In genomic region chr2:225041210-225041870, GRCh38 we compare ENCODE assay signal across 8 cellular contexts. TPM values are rescaled to one million over a fixed set of nuclear protein-coding genes. Genes with fewer than 3 reads are reported as not detected.
DNase-seq lines count a peak whose midpoint lies in the region; ATAC-seq and TF ChIP-seq lines count a peak whose summit lies in the region.

No MANE protein-coding gene starts in this region.

- H3K27ac Mint-ChIP-seq in activated CD4-positive, alpha-beta memory T cell treated with anti-CD3 and anti-CD28 coated beads for 36 hours: peak overlapping the region; percentile 96
- H3K27ac Mint-ChIP-seq in endothelial cell (ENCODE audit: unreplicated experiment) (no peak overlapping the region), naive B cell (peak overlapping the region; percentile 96 to 99 (median 98))
- peak overlapping the region; percentile 99 for H3K27ac Mint-ChIP-seq in stimulated activated naive B cell treated with anti-CD40 and anti-IgM and Interleukin-4, amounts not matched to agents 10 μg/mL and 1 μg/mL and 100 μg/mL, for 72 hours

- ATAC-seq in GM21723 (IDR thresholded peaks at IDR 0.05; ENCODE audit: unreplicated experiment) (peak; percentile 66), naive B cell (ENCODE audit: low read depth in 2 of 2) (peak; percentile 83)
- ATAC-seq in stimulated activated naive B cell treated with anti-CD40 and anti-IgM and Interleukin-4, amounts not matched to agents 10 μg/mL and 1 μg/mL and 100 μg/mL, for 72 hours (replicated peaks): peak; percentile 79 to 81

- POLR2A ChIA-PET in activated CD4-positive, alpha-beta memory T cell treated with anti-CD3 and anti-CD28 coated beads for 36 hours (lab: Charles Lee): interaction anchor here (0.6 to 3.1 kb wide), 12 partner anchors 12 to 1794 kb away, joined by 3 to 15 read pairs (median 6); partner anchors contain the start of gene RHBDD1

- CTCF ChIA-PET in activated CD4-positive, alpha-beta memory T cell treated with anti-CD3 and anti-CD28 coated beads for 36 hours (lab: Charles Lee): interaction anchor here (1.2 to 1.5 kb wide), 3 partner anchors 12 to 39 kb away, joined by 3 to 5 read pairs (median 3); no protein-coding TSS in a partner anchor

- TF ChIP-seq CTCF in endothelial cell (IDR thresholded peaks at IDR 0.05; ENCODE audit: unreplicated experiment): no peak

- DNase-seq in ELF-1 (ENCODE audit: low read depth, low spot score) (peak; percentile 11), LHCN-M2 (ENCODE audit: low read depth) (peak; percentile 28), endothelial cell (ENCODE audit: low spot score) (no peak), naive B cell (peak; percentile 76), HPDE6-E6E7 (ENCODE audit: extremely low spot score) (no peak)
- DNase-seq in activated CD4-positive, alpha-beta memory T cell treated with anti-CD3 and anti-CD28 coated beads for 36 hours: peak; percentile 79
- DNase-seq in stimulated activated naive B cell treated with anti-CD40 and anti-IgM and Interleukin-4, amounts not matched to agents 10 μg/mL and 1 μg/mL and 100 μg/mL, for 72 hours: peak; percentile 89

- H3K36me3 Mint-ChIP-seq in activated CD4-positive, alpha-beta memory T cell treated with anti-CD3 and anti-CD28 coated beads for 36 hours: peaks cover 8% of the 10 kb centered on the region
- H3K36me3 Mint-ChIP-seq in endothelial cell (ENCODE audit: low read depth, unreplicated experiment) (no peaks in the 10 kb centered on the region), naive B cell (no peaks in the 10 kb centered on the region)
- peaks cover 41 to 44% of the 10 kb centered on the region in 2 donors for H3K36me3 Mint-ChIP-seq in stimulated activated naive B cell treated with anti-CD40 and anti-IgM and Interleukin-4, amounts not matched to agents 10 μg/mL and 1 μg/mL and 100 μg/mL, for 72 hours

- intact Hi-C loops in activated CD4-positive, alpha-beta memory T cell treated with anti-CD3 and anti-CD28 coated beads for 36 hours (cut with micrococcal nuclease): loop anchor here (1.0 to 10.0 kb wide), 6 partner anchors 31 to 1796 kb away; partner anchors contain the start of genes CUL3 and RHBDD1

- peak overlapping the region; percentile 88 for H3K4me3 Mint-ChIP-seq in activated CD4-positive, alpha-beta memory T cell treated with anti-CD3 and anti-CD28 coated beads for 36 hours
- H3K4me3 Mint-ChIP-seq in endothelial cell (ENCODE audit: unreplicated experiment): peak overlapping the region; percentile 85
- H3K4me3 Mint-ChIP-seq in naive B cell: peak overlapping the region; percentile 95 to 100 (median 98)
- H3K4me3 Mint-ChIP-seq in stimulated activated naive B cell treated with anti-CD40 and anti-IgM and Interleukin-4, amounts not matched to agents 10 μg/mL and 1 μg/mL and 100 μg/mL, for 72 hours: peak overlapping the region; percentile 91

- peaks cover 52% of the 10 kb centered on the region for H3K4me1 Mint-ChIP-seq in activated CD4-positive, alpha-beta memory T cell treated with anti-CD3 and anti-CD28 coated beads for 36 hours (ENCODE audit: low read depth)
- H3K4me1 Mint-ChIP-seq in endothelial cell (ENCODE audit: unreplicated experiment) (peaks cover 9% of the 10 kb centered on the region), naive B cell (peaks cover 44 to 60% (median 46%) of the 10 kb centered on the region in 3 donors)
- H3K4me1 Mint-ChIP-seq in stimulated activated naive B cell treated with anti-CD40 and anti-IgM and Interleukin-4, amounts not matched to agents 10 μg/mL and 1 μg/mL and 100 μg/mL, for 72 hours: peaks cover 48 to 67% of the 10 kb centered on the region in 2 donors

- H3K9me3 Mint-ChIP-seq in activated CD4-positive, alpha-beta memory T cell treated with anti-CD3 and anti-CD28 coated beads for 36 hours: no peaks in the 10 kb centered on the region
- H3K9me3 Mint-ChIP-seq in endothelial cell (ENCODE audit: unreplicated experiment) (no peaks in the 10 kb centered on the region), naive B cell (no peaks in the 10 kb centered on the region)
- no peaks in the 10 kb centered on the region for H3K9me3 Mint-ChIP-seq in stimulated activated naive B cell treated with anti-CD40 and anti-IgM and Interleukin-4, amounts not matched to agents 10 μg/mL and 1 μg/mL and 100 μg/mL, for 72 hours

- no peaks in the 10 kb centered on the region for H3K27me3 Mint-ChIP-seq in activated CD4-positive, alpha-beta memory T cell treated with anti-CD3 and anti-CD28 coated beads for 36 hours
- peaks cover 12% of the 10 kb centered on the region for H3K27me3 Mint-ChIP-seq in endothelial cell (ENCODE audit: unreplicated experiment)
- H3K27me3 Mint-ChIP-seq in naive B cell: peaks cover 8 to 15% (median 12%) of the 10 kb centered on the region in 3 donors
- no peaks in the 10 kb centered on the region for H3K27me3 Mint-ChIP-seq in stimulated activated naive B cell treated with anti-CD40 and anti-IgM and Interleukin-4, amounts not matched to agents 10 μg/mL and 1 μg/mL and 100 μg/mL, for 72 hours

RNA-seq across cellular contexts. Expression of gene DOCK10, which starts 0.9 kb away (rescaled TPM):
- total RNA-seq in LHCN-M2 (2014; rRNA removed) (39.1 and 65.3 TPM in 2 replicates), endothelial cell (ENCODE audit: unreplicated experiment) (7.6 TPM)
- polyA plus RNA-seq in LHCN-M2 (2012): 16.1 TPM
- 100 to 1,000 TPM; 134 to 139 TPM for total RNA-seq in activated CD4-positive, alpha-beta memory T cell treated with anti-CD3 and anti-CD28 coated beads for 36 hours
- 10 to 100 TPM; 18.4 to 29.9 (median 21.6) TPM for polyA plus RNA-seq in naive B cell (ENCODE audit: low read depth in 6 of 6)

Comparison
In these comparisons a context has a peak if more than half of its experiments do, and no peak if none do; other contexts are left out.
1. DNase-seq: peak in ELF-1 (single experiment), LHCN-M2 (single experiment), activated CD4-positive, alpha-beta memory T cell treated with anti-CD3 and anti-CD28 coated beads for 36 hours (single experiment), naive B cell (single experiment) and stimulated activated naive B cell treated with anti-CD40 and anti-IgM and Interleukin-4, amounts not matched to agents 10 μg/mL and 1 μg/mL and 100 μg/mL, for 72 hours (single experiment); none in endothelial cell (single experiment) and HPDE6-E6E7 (single experiment).
2. Peak in every context shown above with its lines, with median percentiles within 50 percentile points of each other: ATAC-seq and H3K4me3 Mint-ChIP-seq.